In the genomic region with DNA sequence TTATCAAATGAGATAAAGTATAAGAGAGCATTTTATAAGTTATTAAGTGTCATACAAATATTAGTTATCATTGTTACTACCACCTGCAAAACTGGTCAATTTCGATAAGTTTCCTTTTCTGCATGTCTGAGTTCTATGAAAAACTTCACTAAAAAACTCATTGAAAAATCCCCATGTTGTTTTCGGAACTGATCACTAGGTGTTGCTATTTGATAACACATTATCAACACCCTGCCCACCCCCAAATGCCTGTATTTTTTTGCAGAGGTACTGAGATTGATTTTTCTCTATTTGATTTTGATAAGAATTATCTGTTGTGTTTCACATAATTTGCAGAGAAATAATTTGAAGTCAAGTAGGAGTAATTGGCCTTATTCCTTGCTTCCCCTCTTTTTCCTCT, we compare ENCODE assay signal across 9 cellular contexts. TPM values are rescaled to one million over a fixed set of nuclear protein-coding genes. Genes with fewer than 3 reads are reported as not detected.
DNase-seq lines count a peak whose midpoint lies in the region; ATAC-seq and TF ChIP-seq lines count a peak whose summit lies in the region.
"Had no signal": no experiment of that assay in that cellular context is flagged by ENCODE, and none has a peak within 500 bp of the region (broad histone marks: within the 10 kb centered on the region; RNA-seq: fewer than 3 reads in every experiment).

No MANE protein-coding gene starts in this region.

- H3K79me2 ChIP-seq in H9 (ENCODE audit: insufficient read depth, low read length), result no peaks in the 10 kb centered on the region

- H4K91ac ChIP-seq in H9 (ENCODE audit: insufficient read length, low read depth, low read length), result no peak overlapping the region

- H4K20me1 ChIP-seq in H9 (ENCODE audit: control insufficient read depth, insufficient read depth, insufficient read length), result no peaks in the 10 kb centered on the region

- no peak overlapping the region for H3K23ac ChIP-seq in H9 (ENCODE audit: insufficient read length, low read depth, low read length)

- peak; percentile 95 to 96 for TF ChIP-seq RAD21 in liver (IDR thresholded peaks at IDR 0.05)

- no peak overlapping the region for H3K56ac ChIP-seq in H9 (ENCODE audit: insufficient read length, low read depth, low read length)

- no peaks in the 10 kb centered on the region for H3K27me3 ChIP-seq in H9 (ENCODE audit: insufficient read depth, low read length)
- H3K27me3 ChIP-seq in liver (ENCODE audit: control insufficient read depth in 4 of 4, insufficient read depth in 4 of 4, low read length in 3 of 4), result no peaks in the 10 kb centered on the region

- no peak overlapping the region for H2AFZ ChIP-seq in H9 (ENCODE audit: low read length)

- no peaks in the 10 kb centered on the region for H3K36me3 ChIP-seq in liver (ENCODE audit: control insufficient read depth in 4 of 4, insufficient read depth in 3 of 4, low read depth in 1 of 4, low read length in 3 of 4)

- intact Hi-C loops in activated CD4-positive, alpha-beta T cell treated with anti-CD3 and anti-CD28 coated beads, Interleukin-2, amount 10 ng/mL, durations not matched to agents 24 days and 14 days (cut with micrococcal nuclease), result loop anchor here (1.0 kb wide), 1 partner anchor 289 kb away; no protein-coding TSS in a partner anchor

- TF ChIP-seq CTCF in AG09319 (IDR thresholded peaks at IDR 0.05; ENCODE audit: low read depth, low read length) (peak; percentile 52), H9 (conservative IDR thresholded peaks at IDR 0.05) (peak; percentile 83), liver (IDR thresholded peaks at IDR 0.05; ENCODE audit: low read depth, low read length, missing input control) (peak; percentile 69)

- DNase-seq in AG09319 (ENCODE audit: extremely low read depth, low read depth) (no peak), H9 (no peak), amniotic epithelial cell (ENCODE audit: low read depth) (peak; percentile 26)
- DNase-seq in activated CD4-positive, alpha-beta T cell treated with anti-CD3 and anti-CD28 coated beads, Interleukin-2, amount 10 ng/mL, durations not matched to agents 24 days and 14 days, result no peak
- DNase-seq: activated gamma-delta T cell had no signal

- no peak overlapping the region for H3K27ac ChIP-seq in H9 (ENCODE audit: insufficient read length, low read depth, low read length)
- no peak overlapping the region for H3K27ac ChIP-seq in liver (ENCODE audit: low read depth in 1 of 2, low read length in 2 of 2)

- H3K27ac Mint-ChIP-seq in H9, result no peak overlapping the region
- H3K27ac Mint-ChIP-seq in activated CD4-positive, alpha-beta T cell treated with anti-CD3 and anti-CD28 coated beads, Interleukin-2, amount 10 ng/mL, durations not matched to agents 24 days and 14 days, result no peak overlapping the region

- H3K18ac ChIP-seq in H9 (ENCODE audit: insufficient read length, low read depth, low read length), result no peak overlapping the region

- H3K9ac ChIP-seq in H9 (ENCODE audit: extremely low read depth, insufficient read length, low read length), result no peak overlapping the region
- no peak overlapping the region for H3K9ac ChIP-seq in liver (ENCODE audit: low read depth in 1 of 2, low read length in 2 of 2)

- no peak overlapping the region for H3K14ac ChIP-seq in H9 (ENCODE audit: insufficient read depth, low read length)

- no peak overlapping the region for H3K4me3 Mint-ChIP-seq in H9
- H3K4me3 Mint-ChIP-seq in activated CD4-positive, alpha-beta T cell treated with anti-CD3 and anti-CD28 coated beads, Interleukin-2, amount 10 ng/mL, durations not matched to agents 24 days and 14 days, result no peak overlapping the region

- H2BK5ac ChIP-seq in H9 (ENCODE audit: insufficient read length, low read length), result no peak overlapping the region

- H3K9me3 ChIP-seq in H9 (ENCODE audit: control insufficient read depth, low read depth, low read length) (no peaks in the 10 kb centered on the region), liver (ENCODE audit: control insufficient read depth in 4 of 4, low read length in 3 of 4) (no peaks in the 10 kb centered on the region)

- H3K36me3 Mint-ChIP-seq in H9 (ENCODE audit: insufficient read depth in 1 of 3, low read depth in 3 of 3), result no peaks in the 10 kb centered on the region
- no peaks in the 10 kb centered on the region for H3K36me3 Mint-ChIP-seq in activated CD4-positive, alpha-beta T cell treated with anti-CD3 and anti-CD28 coated beads, Interleukin-2, amount 10 ng/mL, durations not matched to agents 24 days and 14 days (ENCODE audit: low read depth)

- H3K4me1 Mint-ChIP-seq in H9, result peaks cover 0 to 5% of the 10 kb centered on the region in 2 experiments; a peak in 1 of 4 replicates
- peaks cover 10% of the 10 kb centered on the region for H3K4me1 Mint-ChIP-seq in activated CD4-positive, alpha-beta T cell treated with anti-CD3 and anti-CD28 coated beads, Interleukin-2, amount 10 ng/mL, durations not matched to agents 24 days and 14 days

- peaks cover 3% of the 10 kb centered on the region; the same call in 1 of the 2 replicates for H3K27me3 Mint-ChIP-seq in H9 (ENCODE audit: low read depth)
- H3K27me3 Mint-ChIP-seq in activated CD4-positive, alpha-beta T cell treated with anti-CD3 and anti-CD28 coated beads, Interleukin-2, amount 10 ng/mL, durations not matched to agents 24 days and 14 days, result peaks cover 4% of the 10 kb centered on the region

- H4K8ac ChIP-seq in H9 (replicated peaks; ENCODE audit: insufficient read length, low read depth, low read length), result no peak overlapping the region

- H2BK12ac ChIP-seq in H9 (ENCODE audit: insufficient read length, low read depth, low read length), result no peak overlapping the region

- ATAC-seq in HG03045 (IDR thresholded peaks at IDR 0.05; ENCODE audit: unreplicated experiment), result no peak
- no peak for ATAC-seq in HG03159 (IDR thresholded peaks at IDR 0.05; ENCODE audit: unreplicated experiment)
- ATAC-seq in GM19395 (IDR thresholded peaks at IDR 0.05; ENCODE audit: unreplicated experiment), result no peak

- no peak overlapping the region for H2AK5ac ChIP-seq in H9 (ENCODE audit: insufficient read length, low read length)

- peaks cover 0 to 5% of the 10 kb centered on the region in 2 experiments; a peak in 3 of 5 replicates for H3K9me3 Mint-ChIP-seq in H9
- H3K9me3 Mint-ChIP-seq in activated CD4-positive, alpha-beta T cell treated with anti-CD3 and anti-CD28 coated beads, Interleukin-2, amount 10 ng/mL, durations not matched to agents 24 days and 14 days, result no peaks in the 10 kb centered on the region

- no peak overlapping the region for H3K4me2 ChIP-seq in H9 (ENCODE audit: insufficient read depth, insufficient read length, low read length)

- H3K4me1 ChIP-seq in H9 (ENCODE audit: insufficient read depth, low read length), result no peaks in the 10 kb centered on the region
- H3K4me1 ChIP-seq in liver (ENCODE audit: control insufficient read depth in 4 of 4, insufficient read depth in 4 of 4, low read length in 3 of 4), result peaks cover 2 to 4% (median 3%) of the 10 kb centered on the region in 4 donors

- no peaks in the 10 kb centered on the region for H3K79me1 ChIP-seq in H9 (ENCODE audit: insufficient read depth, low read depth, low read length, poor library complexity, severe bottlenecking)

- H3K23me2 ChIP-seq in H9 (ENCODE audit: insufficient read length, low read depth, low read length, poor library complexity, severe bottlenecking), result no peaks in the 10 kb centered on the region

- H3K4me3 ChIP-seq in liver (ENCODE audit: low read depth in 1 of 3, low read length in 3 of 3), result no peak overlapping the region

- no peak overlapping the region for H3K4ac ChIP-seq in H9 (ENCODE audit: low read depth, low read length)

- no peak overlapping the region for H2BK120ac ChIP-seq in H9 (ENCODE audit: low read depth, low read length, poor library complexity, severe bottlenecking)

- no peak overlapping the region for H2BK20ac ChIP-seq in H9 (ENCODE audit: low read depth, low read length, poor library complexity, severe bottlenecking)

- no peak overlapping the region for H2BK15ac ChIP-seq in H9 (ENCODE audit: low read depth, low read length)

- H3T11ph ChIP-seq in H9 (ENCODE audit: low read length), result no peak overlapping the region

- no CpG with 5 or more reads among the region's 2 CpGs for WGBS in H9 (ENCODE audit: extremely low coverage, insufficient read length, low lambda C conversion rate)
- WGBS in liver, result 8% methylated on average over 2 of the region's 2 CpGs

- no peak overlapping the region for H4K5ac ChIP-seq in H9 (ENCODE audit: insufficient read length, low read depth, low read length)

TF ChIP-seq in liver, 16 proteins besides CTCF, POLR2A, EP300 and RAD21 (continues in another document):
- TF ChIP-seq TAF1 (conservative IDR thresholded peaks at IDR 0.05) (no peak), HNF4A (conservative IDR thresholded peaks at IDR 0.05) (no peak), SP1 (IDR thresholded peaks at IDR 0.05) (no peak), FOXA2 (IDR thresholded peaks at IDR 0.05) (no peak), FOXA1 (IDR thresholded peaks at IDR 0.05) (no peak), EGR1 (IDR thresholded peaks at IDR 0.05; ENCODE audit: low read depth in 2 of 2) (no peak)
- TF ChIP-seq, protein P1, sequence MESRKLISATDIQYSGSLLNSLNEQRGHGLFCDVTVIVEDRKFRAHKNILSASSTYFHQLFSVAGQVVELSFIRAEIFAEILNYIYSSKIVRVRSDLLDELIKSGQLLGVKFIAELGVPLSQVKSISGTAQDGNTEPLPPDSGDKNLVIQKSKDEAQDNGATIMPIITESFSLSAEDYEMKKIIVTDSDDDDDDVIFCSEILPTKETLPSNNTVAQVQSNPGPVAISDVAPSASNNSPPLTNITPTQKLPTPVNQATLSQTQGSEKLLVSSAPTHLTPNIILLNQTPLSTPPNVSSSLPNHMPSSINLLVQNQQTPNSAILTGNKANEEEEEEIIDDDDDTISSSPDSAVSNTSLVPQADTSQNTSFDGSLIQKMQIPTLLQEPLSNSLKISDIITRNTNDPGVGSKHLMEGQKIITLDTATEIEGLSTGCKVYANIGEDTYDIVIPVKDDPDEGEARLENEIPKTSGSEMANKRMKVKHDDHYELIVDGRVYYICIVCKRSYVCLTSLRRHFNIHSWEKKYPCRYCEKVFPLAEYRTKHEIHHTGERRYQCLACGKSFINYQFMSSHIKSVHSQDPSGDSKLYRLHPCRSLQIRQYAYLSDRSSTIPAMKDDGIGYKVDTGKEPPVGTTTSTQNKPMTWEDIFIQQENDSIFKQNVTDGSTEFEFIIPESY (IDR thresholded peaks at IDR 0.05), result no peak
- TF ChIP-seq, protein P2, sequence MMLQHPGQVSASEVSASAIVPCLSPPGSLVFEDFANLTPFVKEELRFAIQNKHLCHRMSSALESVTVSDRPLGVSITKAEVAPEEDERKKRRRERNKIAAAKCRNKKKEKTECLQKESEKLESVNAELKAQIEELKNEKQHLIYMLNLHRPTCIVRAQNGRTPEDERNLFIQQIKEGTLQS (IDR thresholded peaks at IDR 0.05), result no peak

RNA-seq across cellular contexts. Expression of a gene that starts 22.1 kb away (rescaled TPM):
- total RNA-seq in H9 (2021), result 2.5 and 2.6 TPM in 2 replicates
- 1 to 10 TPM; 2.2 to 4.2 TPM for total RNA-seq in liver
- 1 to 10 TPM; 1.6 to 2.9 TPM for polyA plus RNA-seq in liver
- total RNA-seq in activated CD4-positive, alpha-beta T cell treated with anti-CD3 and anti-CD28 coated beads, Interleukin-2, amount 10 ng/mL, durations not matched to agents 24 days and 14 days, result 1.3 and 2.0 TPM in 2 replicates

RNA-seq across cellular contexts. Expression of a gene that starts 55.7 kb away (rescaled TPM):
- total RNA-seq in H9 (2021), result not detected in 2 replicates
- total RNA-seq in liver, result under 1 TPM in 1 of 2 donors, not detected in 1; 0.17 TPM
- polyA plus RNA-seq in liver, result under 1 TPM in 1 of 2 donors, not detected in 1; 0.09 TPM
- 0.47 TPM in 1 of 2 replicates, not detected in the other for total RNA-seq in activated CD4-positive, alpha-beta T cell treated with anti-CD3 and anti-CD28 coated beads, Interleukin-2, amount 10 ng/mL, durations not matched to agents 24 days and 14 days
